In genomic region chr14:89572566-89573398, GRCh38 we compare ENCODE assay signal across 1 cellular context.
TF ChIP-seq lines count a peak whose summit lies in the region.

No MANE protein-coding gene starts in this region.

TF ChIP-seq in neural cell, 6 proteins besides CTCF, POLR2A, EP300 and RAD21 (continued from another document):
- TF ChIP-seq REST (IDR thresholded peaks at IDR 0.05; ENCODE audit: borderline replicate concordance), result no peak
- TF ChIP-seq SMC3 (conservative IDR thresholded peaks at IDR 0.05; ENCODE audit: poor library complexity), result no peak
